1 cellular context compared by ENCODE assay signal in the genomic region with DNA sequence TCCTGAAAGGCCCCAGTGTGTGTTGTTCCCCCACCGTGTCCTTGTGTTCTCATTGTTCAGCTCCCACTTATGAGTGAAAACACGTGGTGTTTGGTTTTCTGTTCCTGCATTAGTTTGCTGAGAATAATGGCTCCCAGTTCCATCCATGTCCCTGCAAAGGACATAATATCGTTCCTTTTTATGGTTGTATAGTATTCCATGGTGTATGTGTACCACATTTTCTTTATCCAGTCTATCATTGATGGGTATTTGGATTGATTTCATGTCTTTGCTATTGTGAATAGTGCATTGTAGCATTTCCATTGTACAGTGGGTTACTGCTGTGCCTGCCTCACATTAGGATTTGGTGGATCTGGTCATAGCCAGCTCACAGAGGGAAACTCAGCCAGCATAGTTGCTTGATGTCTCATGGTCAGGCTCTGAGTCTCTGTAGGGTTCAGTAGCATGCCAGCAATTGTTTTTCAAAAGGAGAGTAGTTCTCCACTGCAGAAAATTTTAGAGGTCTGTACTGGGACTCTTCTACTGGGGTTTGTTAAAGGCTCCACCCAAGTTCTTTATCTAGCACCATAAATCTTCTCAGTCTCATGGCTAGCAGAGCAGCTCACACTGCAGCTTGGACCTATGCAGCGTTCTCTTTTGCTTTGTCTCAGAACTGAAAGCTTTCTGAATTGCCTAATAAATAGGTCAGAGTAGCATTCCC.
TF ChIP-seq lines count a peak whose summit lies in the region.

No MANE protein-coding gene starts in this region.

TF ChIP-seq in GM23338, 12 proteins besides CTCF, POLR2A, EP300 and RAD21 (continued from another document):
- TF ChIP-seq REST (IDR thresholded peaks at IDR 0.05; ENCODE audit: unreplicated experiment): no peak
- TF ChIP-seq POLR2AphosphoS5 (IDR thresholded peaks at IDR 0.05; ENCODE audit: low read depth): no peak
- TF ChIP-seq JUNB (IDR thresholded peaks at IDR 0.05; ENCODE audit: unreplicated experiment): no peak
